ENCODE assay signal across 14 cellular contexts in genomic region chr4:125355791-125356190, GRCh38. TPM values are rescaled to one million over a fixed set of nuclear protein-coding genes. Genes with fewer than 3 reads are reported as not detected.
DNase-seq lines count a peak whose midpoint lies in the region; TF ChIP-seq lines count a peak whose summit lies in the region.
"Had no signal": no experiment of that assay in that cellular context is flagged by ENCODE, and none has a peak within 500 bp of the region (broad histone marks: within the 10 kb centered on the region; RNA-seq: fewer than 3 reads in every experiment).

No MANE protein-coding gene starts in this region.

- H3K4me3 ChIP-seq in SK-N-MC (no peak overlapping the region), fibroblast of pulmonary artery (replicated peaks; ENCODE audit: low read depth, low read length) (no peak overlapping the region)
- H3K4me3 ChIP-seq: HAP-1 had no signal

- 0 out of 2 replicates have a peak overlapping the region, but pooled peaks have one; percentile 14 for H3K27ac ChIP-seq in SK-N-MC

- DNase-seq in SK-N-MC (ENCODE audit: low read depth, low spot score) (no peak), fibroblast of pulmonary artery (ENCODE audit: low read depth) (peak; percentile 14), neural crest cell (ENCODE audit: low read depth, low spot score) (no peak), erythroblast (lab: John Stamatoyannopoulos, UW) (no peak), NCI-H345 (lab: John Stamatoyannopoulos, UW) (no peak)
- no peak for DNase-seq in activated CD8-positive, alpha-beta memory T cell treated with anti-CD3 and anti-CD28 coated beads for 24 hours
- DNase-seq: C1 segment of cervical spinal cord; Caco-2; CD4-positive, alpha-beta memory T cell; DMS153; DND-41; GOT3; HFFc6 had no signal

- no peak for TF ChIP-seq POLR2A in erythroblast (IDR thresholded peaks at IDR 0.05; ENCODE audit: low read length)

- H3K27me3 Mint-ChIP-seq in neural crest cell (ENCODE audit: low read depth) = no peaks in the 10 kb centered on the region
- H3K27me3 Mint-ChIP-seq: CD4-positive, alpha-beta memory T cell had no signal

- H3K9me3 Mint-ChIP-seq in neural crest cell = no peaks in the 10 kb centered on the region
- H3K9me3 Mint-ChIP-seq: HFFc6 had no signal

- H3K36me3 Mint-ChIP-seq in neural crest cell (ENCODE audit: low read depth) = no peaks in the 10 kb centered on the region
- H3K36me3 Mint-ChIP-seq: CD4-positive, alpha-beta memory T cell had no signal

- peaks cover 52% of the 10 kb centered on the region for H3K4me1 Mint-ChIP-seq in neural crest cell
- H3K4me1 Mint-ChIP-seq: CD4-positive, alpha-beta memory T cell had no signal

- TF ChIP-seq CTCF in fibroblast of pulmonary artery (IDR thresholded peaks at IDR 0.05; ENCODE audit: low read length, missing control alignments) (no peak), neural crest cell (conservative IDR thresholded peaks at IDR 0.05) (no peak)

- H3K4me3 Mint-ChIP-seq in neural crest cell = peak overlapping the region; percentile 29
- H3K4me3 Mint-ChIP-seq: CD4-positive, alpha-beta memory T cell; HFFc6 had no signal

- H3K9me3 ChIP-seq in SK-N-MC (ENCODE audit: low read depth, low read length) = no peaks in the 10 kb centered on the region
- H3K9me3 ChIP-seq: Caco-2, HAP-1 had no signal

- no peak overlapping the region for H3K9ac ChIP-seq in SK-N-MC (ENCODE audit: insufficient read length)

- H3K36me3 ChIP-seq in SK-N-MC (ENCODE audit: insufficient read depth, low read length) = peaks cover 42% of the 10 kb centered on the region
- H3K36me3 ChIP-seq: HAP-1 had no signal

- no peak overlapping the region for H3K27ac Mint-ChIP-seq in neural crest cell (ENCODE audit: unreplicated experiment)
- H3K27ac Mint-ChIP-seq: CD4-positive, alpha-beta memory T cell; HFFc6 had no signal

RNA-seq across cellular contexts. Expression of gene FAT4, which starts 41.0 kb away (rescaled TPM):
- 26.0 and 26.6 TPM in 2 replicates for total RNA-seq in neural crest cell
- total RNA-seq: CD4-positive, alpha-beta memory T cell had no signal
